In the genomic region with DNA sequence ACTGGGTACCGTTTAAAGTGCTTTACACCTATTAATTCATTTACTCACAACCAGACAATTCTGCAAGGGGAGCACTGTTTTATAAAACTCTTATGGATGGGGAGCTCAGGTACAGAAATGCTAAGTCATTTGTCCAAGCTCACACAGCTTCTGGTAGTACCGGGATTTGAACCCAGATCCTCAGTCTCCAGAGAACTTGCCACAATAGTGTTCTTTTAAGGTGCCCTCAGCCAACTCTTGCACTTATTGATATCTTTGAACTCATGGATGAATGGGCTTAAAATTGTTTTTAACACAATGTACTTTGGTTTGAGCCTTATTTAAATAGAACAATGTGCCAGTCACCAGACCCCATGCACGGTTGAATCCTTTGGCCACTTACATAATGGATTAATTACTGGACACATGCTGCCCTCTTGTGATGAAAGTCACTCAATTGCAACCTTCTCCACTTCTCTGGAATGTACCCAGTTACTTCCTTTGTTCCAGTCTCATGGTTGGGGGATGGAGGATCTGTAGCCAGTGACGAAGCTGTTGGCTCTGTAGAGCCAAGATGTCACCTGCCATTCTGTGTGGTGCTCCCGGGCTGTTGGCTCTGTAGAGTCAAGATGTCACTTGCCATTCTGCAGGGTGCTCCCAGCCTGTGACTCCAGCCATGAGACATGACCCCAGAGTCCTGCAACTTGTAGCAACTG, we compare ENCODE assay signal across 9 cellular contexts.
DNase-seq lines count a peak whose midpoint lies in the region; ATAC-seq and TF ChIP-seq lines count a peak whose summit lies in the region.
"Had no signal": no experiment of that assay in that cellular context is flagged by ENCODE, and none has a peak within 500 bp of the region (broad histone marks: within the 10 kb centered on the region; RNA-seq: fewer than 3 reads in every experiment).

No MANE protein-coding gene starts in this region.

- H3K27ac ChIP-seq in heart right ventricle, result no peak overlapping the region

- H3K4me3 Mint-ChIP-seq in activated B cell treated with CpG ODN at 0.5 μM for 24 hours, result no peak overlapping the region

- H3K4me3 ChIP-seq in heart right ventricle, result no peak overlapping the region
- H3K4me3 ChIP-seq: BLaER1 treated with 17β-estradiol and CSF1 and Interleukin-3, amounts not matched to agents 10 nM and 100 nM had no signal

- CTCF ChIA-PET in activated B cell treated with CpG ODN at 0.5 μM for 24 hours (lab: Charles Lee), result interaction anchor here (1.3 to 1.6 kb wide), 3 partner anchors 112 to 248 kb away, joined by 3 to 14 read pairs (median 4); no protein-coding TSS in a partner anchor

- H3K9me3 ChIP-seq in heart right ventricle, result peaks cover 0 to 9% (median 0%) of the 10 kb centered on the region in 11 donors

- H3K4me1 Mint-ChIP-seq in activated B cell treated with CpG ODN at 0.5 μM for 24 hours, result peaks cover 33% of the 10 kb centered on the region

- TF ChIP-seq CTCF in activated B cell treated with CpG ODN at 0.5 μM for 24 hours (IDR thresholded peaks at IDR 0.05), result no peak
- peak; percentile 27 to 78 (median 68) for TF ChIP-seq CTCF in heart right ventricle (IDR thresholded peaks at IDR 0.05)

- WGBS in heart right ventricle, 2 donors, result 49 to 52% methylated on average over 5 of the region's 5 CpGs

- no peaks in the 10 kb centered on the region for H3K27me3 ChIP-seq in heart right ventricle
- H3K27me3 ChIP-seq: BLaER1 treated with 17β-estradiol and CSF1 and Interleukin-3, amounts not matched to agents 10 nM and 100 nM had no signal

- intact Hi-C loops in activated B cell treated with CpG ODN at 0.5 μM for 24 hours (cut with micrococcal nuclease), result loop anchor here (1.0 to 2.0 kb wide), 4 partner anchors 128 to 492 kb away; a partner anchor contains a TSS
- intact Hi-C loops in heart right ventricle (cut with DNase I), result loop anchor here (2.0 to 10.0 kb wide), 8 partner anchors 136 to 466 kb away; no protein-coding TSS in a partner anchor

- DNase-seq in NCI-H524 (lab: John Stamatoyannopoulos, UW) (peak; percentile 3 to 67), NCI-H524 treated with DMSO at 0.1 percent for 48 hours (lab: John Stamatoyannopoulos, UW) (no peak), NCI-H1105 (lab: John Stamatoyannopoulos, UW) (peak; percentile 7), activated B cell treated with CpG ODN at 0.5 μM for 24 hours (no peak), heart right ventricle (peak in 1 of 2 donors; percentile 49), pulmonary artery endothelial cell (ENCODE audit: low read depth, low spot score) (peak; percentile 76)
- DNase-seq in effector CD8-positive, alpha-beta T cell (lab: John Stamatoyannopoulos, UW), result no peak
- DNase-seq in activated CD4-positive, alpha-beta T cell treated with anti-CD3 and anti-CD28 coated beads for 48 hours, result no peak

- no peaks in the 10 kb centered on the region for H3K9me3 Mint-ChIP-seq in activated B cell treated with CpG ODN at 0.5 μM for 24 hours

- no peaks in the 10 kb centered on the region for H3K36me3 Mint-ChIP-seq in activated B cell treated with CpG ODN at 0.5 μM for 24 hours (ENCODE audit: low read depth)

- H3K27me3 Mint-ChIP-seq in activated B cell treated with CpG ODN at 0.5 μM for 24 hours, result no peaks in the 10 kb centered on the region

- peak; percentile 57 for ATAC-seq in activated B cell treated with CpG ODN at 0.5 μM for 24 hours (ENCODE audit: low read depth)
- ATAC-seq in heart right ventricle, result peak; percentile 85 to 95 (median 92)

- peaks cover 0 to 26% (median 0%) of the 10 kb centered on the region in 9 donors for H3K4me1 ChIP-seq in heart right ventricle

- H3K36me3 ChIP-seq in heart right ventricle, result no peaks in the 10 kb centered on the region

- no peak overlapping the region for H3K27ac Mint-ChIP-seq in activated B cell treated with CpG ODN at 0.5 μM for 24 hours

- POLR2A ChIA-PET in activated B cell treated with CpG ODN at 0.5 μM for 24 hours (lab: Charles Lee), result no interaction called here

Comparison
In these comparisons a context has a peak if more than half of its experiments do, and no peak if none do; other contexts are left out.
1. DNase-seq: peak in NCI-H524 (2 of 2), NCI-H1105 (single experiment) and pulmonary artery endothelial cell (single experiment); none in NCI-H524 treated with DMSO at 0.1 percent for 48 hours (single experiment), activated B cell treated with CpG ODN at 0.5 μM for 24 hours (single experiment), effector CD8-positive, alpha-beta T cell (single experiment) and activated CD4-positive, alpha-beta T cell treated with anti-CD3 and anti-CD28 coated beads for 48 hours (single experiment).